Comparison of ENCODE assay signal across 1 cellular context in the genomic region with DNA sequence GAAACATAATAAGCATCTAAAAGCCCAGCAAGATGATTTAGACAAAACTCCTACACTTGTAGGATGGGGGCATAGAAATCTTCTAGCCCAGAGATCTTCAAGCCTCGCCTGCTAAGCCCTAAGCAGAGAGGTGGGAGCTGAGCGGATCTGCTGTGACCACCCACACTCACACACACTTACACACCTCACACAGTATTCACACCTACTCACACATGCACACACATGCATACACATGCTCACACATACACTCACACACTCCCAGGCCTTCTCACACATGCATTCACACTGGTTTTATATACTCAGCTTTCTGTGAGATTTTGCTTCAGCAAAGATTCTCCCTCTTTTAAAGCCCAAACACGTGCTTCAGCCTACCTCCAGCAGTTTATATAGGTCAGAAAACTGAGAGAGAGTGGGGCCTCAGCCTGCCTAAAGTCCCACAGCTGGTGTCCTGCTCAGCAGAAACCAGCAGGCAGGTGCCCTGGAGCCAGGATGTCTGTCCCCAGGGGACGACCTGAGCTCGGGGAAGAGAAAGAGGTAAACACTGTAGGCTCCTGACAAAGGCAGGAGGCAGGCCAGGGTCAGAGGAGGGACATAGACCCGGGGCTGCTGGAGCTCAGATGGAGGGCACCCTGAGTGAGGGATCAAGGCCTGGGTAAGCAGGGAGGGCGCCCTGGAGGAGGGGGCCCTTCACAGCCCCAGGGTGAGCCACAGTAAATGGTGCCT.
TF ChIP-seq lines count a peak whose summit lies in the region.

No MANE protein-coding gene starts in this region.

TF ChIP-seq in GM12878, 131 proteins besides CTCF, POLR2A, EP300 and RAD21:
- TF ChIP-seq SPI1 (IDR thresholded peaks at IDR 0.05; ENCODE audit: borderline replicate concordance, insufficient read depth, low read depth, low read length) (no peak), ZNF274 (IDR thresholded peaks at IDR 0.05; ENCODE audit: insufficient read depth, insufficient read length) (no peak), NRF1 (conservative IDR thresholded peaks at IDR 0.05; ENCODE audit: low read depth, low read length) (no peak)
- TF ChIP-seq, protein P1, sequence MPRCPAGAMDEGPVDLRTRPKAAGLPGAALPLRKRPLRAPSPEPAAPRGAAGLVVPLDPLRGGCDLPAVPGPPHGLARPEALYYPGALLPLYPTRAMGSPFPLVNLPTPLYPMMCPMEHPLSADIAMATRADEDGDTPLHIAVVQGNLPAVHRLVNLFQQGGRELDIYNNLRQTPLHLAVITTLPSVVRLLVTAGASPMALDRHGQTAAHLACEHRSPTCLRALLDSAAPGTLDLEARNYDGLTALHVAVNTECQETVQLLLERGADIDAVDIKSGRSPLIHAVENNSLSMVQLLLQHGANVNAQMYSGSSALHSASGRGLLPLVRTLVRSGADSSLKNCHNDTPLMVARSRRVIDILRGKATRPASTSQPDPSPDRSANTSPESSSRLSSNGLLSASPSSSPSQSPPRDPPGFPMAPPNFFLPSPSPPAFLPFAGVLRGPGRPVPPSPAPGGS (IDR thresholded peaks at IDR 0.05; ENCODE audit: borderline replicate concordance, insufficient read depth, low read depth, low read length, poor library complexity, severe bottlenecking), result peak; percentile 52
- TF ChIP-seq, protein P2, sequence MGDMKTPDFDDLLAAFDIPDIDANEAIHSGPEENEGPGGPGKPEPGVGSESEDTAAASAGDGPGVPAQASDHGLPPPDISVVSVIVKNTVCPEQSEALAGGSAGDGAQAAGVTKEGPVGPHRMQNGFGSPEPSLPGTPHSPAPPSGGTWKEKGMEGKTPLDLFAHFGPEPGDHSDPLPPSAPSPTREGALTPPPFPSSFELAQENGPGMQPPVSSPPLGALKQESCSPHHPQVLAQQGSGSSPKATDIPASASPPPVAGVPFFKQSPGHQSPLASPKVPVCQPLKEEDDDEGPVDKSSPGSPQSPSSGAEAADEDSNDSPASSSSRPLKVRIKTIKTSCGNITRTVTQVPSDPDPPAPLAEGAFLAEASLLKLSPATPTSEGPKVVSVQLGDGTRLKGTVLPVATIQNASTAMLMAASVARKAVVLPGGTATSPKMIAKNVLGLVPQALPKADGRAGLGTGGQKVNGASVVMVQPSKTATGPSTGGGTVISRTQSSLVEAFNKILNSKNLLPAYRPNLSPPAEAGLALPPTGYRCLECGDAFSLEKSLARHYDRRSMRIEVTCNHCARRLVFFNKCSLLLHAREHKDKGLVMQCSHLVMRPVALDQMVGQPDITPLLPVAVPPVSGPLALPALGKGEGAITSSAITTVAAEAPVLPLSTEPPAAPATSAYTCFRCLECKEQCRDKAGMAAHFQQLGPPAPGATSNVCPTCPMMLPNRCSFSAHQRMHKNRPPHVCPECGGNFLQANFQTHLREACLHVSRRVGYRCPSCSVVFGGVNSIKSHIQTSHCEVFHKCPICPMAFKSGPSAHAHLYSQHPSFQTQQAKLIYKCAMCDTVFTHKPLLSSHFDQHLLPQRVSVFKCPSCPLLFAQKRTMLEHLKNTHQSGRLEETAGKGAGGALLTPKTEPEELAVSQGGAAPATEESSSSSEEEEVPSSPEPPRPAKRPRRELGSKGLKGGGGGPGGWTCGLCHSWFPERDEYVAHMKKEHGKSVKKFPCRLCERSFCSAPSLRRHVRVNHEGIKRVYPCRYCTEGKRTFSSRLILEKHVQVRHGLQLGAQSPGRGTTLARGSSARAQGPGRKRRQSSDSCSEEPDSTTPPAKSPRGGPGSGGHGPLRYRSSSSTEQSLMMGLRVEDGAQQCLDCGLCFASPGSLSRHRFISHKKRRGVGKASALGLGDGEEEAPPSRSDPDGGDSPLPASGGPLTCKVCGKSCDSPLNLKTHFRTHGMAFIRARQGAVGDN (IDR thresholded peaks at IDR 0.05), result no peak
- TF ChIP-seq, protein P3, sequence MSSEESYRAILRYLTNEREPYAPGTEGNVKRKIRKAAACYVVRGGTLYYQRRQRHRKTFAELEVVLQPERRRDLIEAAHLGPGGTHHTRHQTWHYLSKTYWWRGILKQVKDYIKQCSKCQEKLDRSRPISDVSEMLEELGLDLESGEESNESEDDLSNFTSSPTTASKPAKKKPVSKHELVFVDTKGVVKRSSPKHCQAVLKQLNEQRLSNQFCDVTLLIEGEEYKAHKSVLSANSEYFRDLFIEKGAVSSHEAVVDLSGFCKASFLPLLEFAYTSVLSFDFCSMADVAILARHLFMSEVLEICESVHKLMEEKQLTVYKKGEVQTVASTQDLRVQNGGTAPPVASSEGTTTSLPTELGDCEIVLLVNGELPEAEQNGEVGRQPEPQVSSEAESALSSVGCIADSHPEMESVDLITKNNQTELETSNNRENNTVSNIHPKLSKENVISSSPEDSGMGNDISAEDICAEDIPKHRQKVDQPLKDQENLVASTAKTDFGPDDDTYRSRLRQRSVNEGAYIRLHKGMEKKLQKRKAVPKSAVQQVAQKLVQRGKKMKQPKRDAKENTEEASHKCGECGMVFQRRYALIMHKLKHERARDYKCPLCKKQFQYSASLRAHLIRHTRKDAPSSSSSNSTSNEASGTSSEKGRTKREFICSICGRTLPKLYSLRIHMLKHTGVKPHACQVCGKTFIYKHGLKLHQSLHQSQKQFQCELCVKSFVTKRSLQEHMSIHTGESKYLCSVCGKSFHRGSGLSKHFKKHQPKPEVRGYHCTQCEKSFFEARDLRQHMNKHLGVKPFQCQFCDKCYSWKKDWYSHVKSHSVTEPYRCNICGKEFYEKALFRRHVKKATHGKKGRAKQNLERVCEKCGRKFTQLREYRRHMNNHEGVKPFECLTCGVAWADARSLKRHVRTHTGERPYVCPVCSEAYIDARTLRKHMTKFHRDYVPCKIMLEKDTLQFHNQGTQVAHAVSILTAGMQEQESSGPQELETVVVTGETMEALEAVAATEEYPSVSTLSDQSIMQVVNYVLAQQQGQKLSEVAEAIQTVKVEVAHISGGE (CRISPR knock-in tag; IDR thresholded peaks at IDR 0.05), result no peak
TF ChIP-seq in GM12878: peak in this region for 1.
